ENCODE assay signal across 2 cellular contexts in genomic region chrX:105752334-105752733, GRCh38.
TF ChIP-seq lines count a peak whose summit lies in the region.

No MANE protein-coding gene starts in this region.

TF ChIP-seq in A549, 52 proteins besides CTCF, POLR2A, EP300 and RAD21 (continued from another document):
- TF ChIP-seq PBX3 (IDR thresholded peaks at IDR 0.05) (no peak), FOSB (CRISPR knock-in tag; IDR thresholded peaks at IDR 0.05) (no peak), SREBF2 (IDR thresholded peaks at IDR 0.05) (no peak), RARB (CRISPR knock-in tag; IDR thresholded peaks at IDR 0.05) (no peak), E2F6 (IDR thresholded peaks at IDR 0.05; ENCODE audit: borderline replicate concordance, low read depth) (no peak), MYC (IDR thresholded peaks at IDR 0.05; ENCODE audit: borderline replicate concordance, low read length) (no peak), HMGXB4 (CRISPR knock-in tag; IDR thresholded peaks at IDR 0.05; ENCODE audit: borderline replicate concordance) (no peak), CHD4 (IDR thresholded peaks at IDR 0.05; ENCODE audit: borderline replicate concordance) (no peak), POLR2AphosphoS2 (conservative IDR thresholded peaks at IDR 0.05; ENCODE audit: low read length) (no peak)

TF ChIP-seq in GM23338, 12 proteins besides CTCF, POLR2A, EP300 and RAD21:
- TF ChIP-seq ZNF462 (CRISPR knock-in tag; IDR thresholded peaks at IDR 0.05), result no peak
- TF ChIP-seq JUNB (IDR thresholded peaks at IDR 0.05; ENCODE audit: unreplicated experiment), result no peak
- no peak for TF ChIP-seq NANOG (IDR thresholded peaks at IDR 0.05; ENCODE audit: borderline replicate concordance)
- TF ChIP-seq EZH2phosphoT487 (IDR thresholded peaks at IDR 0.05; ENCODE audit: unreplicated experiment), result no peak
- no peak for TF ChIP-seq ZNF114 (CRISPR knock-in tag; IDR thresholded peaks at IDR 0.05)
- no peak for TF ChIP-seq STAT1 (IDR thresholded peaks at IDR 0.05; ENCODE audit: unreplicated experiment)
- TF ChIP-seq REST (IDR thresholded peaks at IDR 0.05; ENCODE audit: unreplicated experiment), result no peak
TF ChIP-seq in GM23338: peak in this region for 0.
